In genomic region chr1:224201336-224201735, GRCh38 we compare ENCODE assay signal across 15 cellular contexts.
"Had no signal": no experiment of that assay in that cellular context is flagged by ENCODE, and none has a peak within 500 bp of the region (broad histone marks: within the 10 kb centered on the region; RNA-seq: fewer than 3 reads in every experiment).

No MANE protein-coding gene starts in this region.

- H3K36me3 ChIP-seq: colonic mucosa, lower lobe of right lung, sigmoid colon, upper lobe of right lung had no signal

- ATAC-seq: activated CD4-positive, CD25-positive, alpha-beta regulatory T cell treated with anti-CD3 and anti-CD28 coated beads, Interleukin-2, amount 50 U/mL, for 24 hours; activated CD8-positive, alpha-beta memory T cell treated with anti-CD3 and anti-CD28 coated beads, Interleukin-2, amount 10 ng/mL, durations not matched to agents 7 days and 5 days; lower lobe of right lung; naive thymus-derived CD4-positive, alpha-beta T cell; upper lobe of right lung had no signal

- H3K27me3 ChIP-seq: colonic mucosa, sigmoid colon, upper lobe of right lung had no signal

- DNase-seq: activated CD4-positive, alpha-beta T cell treated with anti-CD3 and anti-CD28 coated beads, Interleukin-2, amount 50 U/mL, for 48 hours; activated CD8-positive, alpha-beta memory T cell treated with anti-CD3 and anti-CD28 coated beads, Interleukin-2, amount 10 ng/mL, durations not matched to agents 7 days and 5 days; activated naive CD4-positive, alpha-beta T cell treated with Interleukin-2 at 50 U/mL for 16 hours; caudate nucleus; colonic mucosa; effector CD4-positive, alpha-beta T cell; lower lobe of right lung; naive thymus-derived CD4-positive, alpha-beta T cell; nucleus accumbens; sigmoid colon; stimulated activated CD4-positive, alpha-beta T cell treated with anti-CD3 and anti-CD28 coated beads, Interleukin-2, amount 100 ng/mL, for 48 hours; stimulated activated naive CD4-positive, alpha-beta T cell treated with Interleukin-2 at 50 U/mL for 16 hours; T-helper 2 cell; upper lobe of right lung had no signal

- H3K27ac ChIP-seq: colonic mucosa, lower lobe of right lung, sigmoid colon, upper lobe of right lung had no signal

- H3K4me1 ChIP-seq: colonic mucosa had no signal

- H3K9me3 ChIP-seq: colonic mucosa, lower lobe of right lung, sigmoid colon, upper lobe of right lung had no signal

- H3K4me3 ChIP-seq: colonic mucosa, lower lobe of right lung, sigmoid colon, upper lobe of right lung had no signal
